ENCODE assay signal across 1 cellular context in the genomic region with DNA sequence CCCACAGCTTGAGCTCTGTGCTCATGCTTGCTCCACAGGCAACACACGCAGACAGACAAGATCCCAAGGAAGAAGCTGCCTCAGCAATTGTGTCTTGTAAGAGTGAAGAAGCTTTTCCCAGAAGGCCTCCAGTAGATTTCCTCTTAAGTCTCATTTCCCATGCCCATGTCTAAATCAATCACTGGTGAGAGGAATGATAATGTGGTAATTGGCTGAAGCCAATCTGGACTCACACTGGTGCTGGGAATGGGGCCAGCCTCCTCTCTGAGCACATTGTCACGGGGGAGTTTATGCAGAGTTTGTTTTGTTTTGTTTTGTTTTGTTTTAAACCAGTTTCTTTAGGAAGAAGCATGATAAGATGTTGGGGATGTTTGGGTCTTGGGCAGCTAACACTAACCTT.
TF ChIP-seq lines count a peak whose summit lies in the region.

No MANE protein-coding gene starts in this region.

TF ChIP-seq in HepG2, 621 proteins besides CTCF, POLR2A, EP300 and RAD21:
- no peak for TF ChIP-seq NFKBIZ (CRISPR knock-in tag; IDR thresholded peaks at IDR 0.05)
- 0 out of 4 replicates have a peak, but pooled peaks of 1 of the 2 experiments have one; percentile 7 for TF ChIP-seq MAFK (conservative IDR thresholded peaks at IDR 0.05 in 1 of 2, IDR thresholded peaks at IDR 0.05 in 1 of 2; ENCODE audit: low read length in 2 of 2)
- TF ChIP-seq ATM (IDR thresholded peaks at IDR 0.05; ENCODE audit: borderline replicate concordance): no peak
- TF ChIP-seq HOXA3 (CRISPR knock-in tag; IDR thresholded peaks at IDR 0.05): no peak
- TF ChIP-seq, protein P1, sequence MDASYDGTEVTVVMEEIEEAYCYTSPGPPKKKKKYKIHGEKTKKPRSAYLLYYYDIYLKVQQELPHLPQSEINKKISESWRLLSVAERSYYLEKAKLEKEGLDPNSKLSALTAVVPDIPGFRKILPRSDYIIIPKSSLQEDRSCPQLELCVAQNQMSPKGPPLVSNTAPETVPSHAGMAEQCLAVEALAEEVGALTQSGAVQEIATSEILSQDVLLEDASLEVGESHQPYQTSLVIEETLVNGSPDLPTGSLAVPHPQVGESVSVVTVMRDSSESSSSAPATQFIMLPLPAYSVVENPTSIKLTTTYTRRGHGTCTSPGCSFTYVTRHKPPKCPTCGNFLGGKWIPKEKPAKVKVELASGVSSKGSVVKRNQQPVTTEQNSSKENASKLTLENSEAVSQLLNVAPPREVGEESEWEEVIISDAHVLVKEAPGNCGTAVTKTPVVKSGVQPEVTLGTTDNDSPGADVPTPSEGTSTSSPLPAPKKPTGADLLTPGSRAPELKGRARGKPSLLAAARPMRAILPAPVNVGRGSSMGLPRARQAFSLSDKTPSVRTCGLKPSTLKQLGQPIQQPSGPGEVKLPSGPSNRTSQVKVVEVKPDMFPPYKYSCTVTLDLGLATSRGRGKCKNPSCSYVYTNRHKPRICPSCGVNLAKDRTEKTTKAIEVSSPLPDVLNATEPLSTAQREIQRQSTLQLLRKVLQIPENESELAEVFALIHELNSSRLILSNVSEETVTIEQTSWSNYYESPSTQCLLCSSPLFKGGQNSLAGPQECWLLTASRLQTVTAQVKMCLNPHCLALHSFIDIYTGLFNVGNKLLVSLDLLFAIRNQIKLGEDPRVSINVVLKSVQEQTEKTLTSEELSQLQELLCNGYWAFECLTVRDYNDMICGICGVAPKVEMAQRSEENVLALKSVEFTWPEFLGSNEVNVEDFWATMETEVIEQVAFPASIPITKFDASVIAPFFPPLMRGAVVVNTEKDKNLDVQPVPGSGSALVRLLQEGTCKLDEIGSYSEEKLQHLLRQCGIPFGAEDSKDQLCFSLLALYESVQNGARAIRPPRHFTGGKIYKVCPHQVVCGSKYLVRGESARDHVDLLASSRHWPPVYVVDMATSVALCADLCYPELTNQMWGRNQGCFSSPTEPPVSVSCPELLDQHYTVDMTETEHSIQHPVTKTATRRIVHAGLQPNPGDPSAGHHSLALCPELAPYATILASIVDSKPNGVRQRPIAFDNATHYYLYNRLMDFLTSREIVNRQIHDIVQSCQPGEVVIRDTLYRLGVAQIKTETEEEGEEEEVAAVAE (CRISPR knock-in tag; IDR thresholded peaks at IDR 0.05; ENCODE audit: borderline replicate concordance): no peak
- TF ChIP-seq, protein P2, sequence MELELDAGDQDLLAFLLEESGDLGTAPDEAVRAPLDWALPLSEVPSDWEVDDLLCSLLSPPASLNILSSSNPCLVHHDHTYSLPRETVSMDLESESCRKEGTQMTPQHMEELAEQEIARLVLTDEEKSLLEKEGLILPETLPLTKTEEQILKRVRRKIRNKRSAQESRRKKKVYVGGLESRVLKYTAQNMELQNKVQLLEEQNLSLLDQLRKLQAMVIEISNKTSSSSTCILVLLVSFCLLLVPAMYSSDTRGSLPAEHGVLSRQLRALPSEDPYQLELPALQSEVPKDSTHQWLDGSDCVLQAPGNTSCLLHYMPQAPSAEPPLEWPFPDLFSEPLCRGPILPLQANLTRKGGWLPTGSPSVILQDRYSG (CRISPR knock-in tag; IDR thresholded peaks at IDR 0.05): no peak
- no peak for TF ChIP-seq CC2D1A (CRISPR knock-in tag; IDR thresholded peaks at IDR 0.05)
- TF ChIP-seq ZNF552 (CRISPR knock-in tag; IDR thresholded peaks at IDR 0.05; ENCODE audit: borderline replicate concordance): no peak
- no peak for TF ChIP-seq ZNF260 (CRISPR knock-in tag; IDR thresholded peaks at IDR 0.05; ENCODE audit: borderline replicate concordance, low read depth)
- no peak for TF ChIP-seq PRPF4 (IDR thresholded peaks at IDR 0.05; ENCODE audit: low read depth, low read length, poor library complexity, severe bottlenecking)
- no peak for TF ChIP-seq ZNF180 (CRISPR knock-in tag; IDR thresholded peaks at IDR 0.05; ENCODE audit: borderline replicate concordance, low read depth)
- peak; percentile 63 for TF ChIP-seq RBM22 (optimal IDR thresholded peaks at IDR 0.05; ENCODE audit: low read length)
- TF ChIP-seq, protein P3, sequence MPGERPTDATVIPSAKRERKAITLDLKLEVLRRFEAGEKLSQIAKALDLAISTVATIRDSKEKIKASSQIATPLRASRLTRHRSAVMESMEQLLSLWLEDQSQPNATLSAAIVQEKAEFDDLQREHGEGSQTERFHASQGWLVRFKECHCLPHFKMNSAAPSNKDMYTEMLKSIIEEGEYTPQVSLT (CRISPR knock-in tag; IDR thresholded peaks at IDR 0.05; ENCODE audit: borderline replicate concordance, low read depth): no peak
- no peak for TF ChIP-seq ARNT2 (CRISPR knock-in tag; IDR thresholded peaks at IDR 0.05; ENCODE audit: low read depth)
- TF ChIP-seq FOXP1 (IDR thresholded peaks at IDR 0.05): no peak
- TF ChIP-seq FOXP1 (CRISPR knock-in tag; IDR thresholded peaks at IDR 0.05): no peak
- TF ChIP-seq, protein P4, sequence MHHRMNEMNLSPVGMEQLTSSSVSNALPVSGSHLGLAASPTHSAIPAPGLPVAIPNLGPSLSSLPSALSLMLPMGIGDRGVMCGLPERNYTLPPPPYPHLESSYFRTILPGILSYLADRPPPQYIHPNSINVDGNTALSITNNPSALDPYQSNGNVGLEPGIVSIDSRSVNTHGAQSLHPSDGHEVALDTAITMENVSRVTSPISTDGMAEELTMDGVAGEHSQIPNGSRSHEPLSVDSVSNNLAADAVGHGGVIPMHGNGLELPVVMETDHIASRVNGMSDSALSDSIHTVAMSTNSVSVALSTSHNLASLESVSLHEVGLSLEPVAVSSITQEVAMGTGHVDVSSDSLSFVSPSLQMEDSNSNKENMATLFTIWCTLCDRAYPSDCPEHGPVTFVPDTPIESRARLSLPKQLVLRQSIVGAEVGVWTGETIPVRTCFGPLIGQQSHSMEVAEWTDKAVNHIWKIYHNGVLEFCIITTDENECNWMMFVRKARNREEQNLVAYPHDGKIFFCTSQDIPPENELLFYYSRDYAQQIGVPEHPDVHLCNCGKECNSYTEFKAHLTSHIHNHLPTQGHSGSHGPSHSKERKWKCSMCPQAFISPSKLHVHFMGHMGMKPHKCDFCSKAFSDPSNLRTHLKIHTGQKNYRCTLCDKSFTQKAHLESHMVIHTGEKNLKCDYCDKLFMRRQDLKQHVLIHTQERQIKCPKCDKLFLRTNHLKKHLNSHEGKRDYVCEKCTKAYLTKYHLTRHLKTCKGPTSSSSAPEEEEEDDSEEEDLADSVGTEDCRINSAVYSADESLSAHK (CRISPR knock-in tag; IDR thresholded peaks at IDR 0.05; ENCODE audit: borderline replicate concordance): no peak
